In the genomic region with DNA sequence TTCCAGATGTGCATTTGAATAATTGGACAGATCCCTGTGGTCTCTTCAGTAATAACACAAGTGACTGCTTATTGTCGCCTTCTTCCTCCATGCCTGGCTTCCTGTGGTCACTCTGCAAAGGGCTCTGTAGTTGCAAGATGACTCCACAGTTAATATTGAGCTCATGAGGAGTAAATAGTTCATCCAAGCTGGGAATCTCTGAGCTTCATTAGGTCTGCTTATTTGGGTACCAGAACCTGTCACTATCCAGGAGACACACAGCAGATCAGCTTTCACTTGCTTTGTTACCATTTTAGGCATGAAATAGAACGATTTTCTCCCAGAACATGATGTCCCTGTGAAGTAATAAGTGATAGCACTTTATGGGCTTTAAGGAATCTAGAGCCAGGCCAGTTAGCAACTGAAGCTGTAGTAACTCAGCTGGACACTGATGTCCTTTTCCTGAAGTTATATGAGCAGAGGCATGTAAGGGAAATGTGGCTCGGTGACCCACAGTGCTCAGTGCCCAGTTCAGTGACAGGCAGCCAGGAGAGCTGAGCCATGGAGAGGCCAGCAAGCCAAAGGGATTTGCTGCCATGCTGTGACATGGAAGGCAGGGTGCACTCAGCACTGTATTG, we compare ENCODE assay signal across 10 cellular contexts. TPM values are rescaled to one million over a fixed set of nuclear protein-coding genes. Genes with fewer than 3 reads are reported as not detected.
DNase-seq lines count a peak whose midpoint lies in the region; ATAC-seq and TF ChIP-seq lines count a peak whose summit lies in the region.
"Had no signal": no experiment of that assay in that cellular context is flagged by ENCODE, and none has a peak within 500 bp of the region (broad histone marks: within the 10 kb centered on the region; RNA-seq: fewer than 3 reads in every experiment).

No MANE protein-coding gene starts in this region.

- TF ChIP-seq CTCF in GM23338 (conservative IDR thresholded peaks at IDR 0.05; ENCODE audit: low read depth in 2 of 2) (no peak), OCI-LY3 (IDR thresholded peaks at IDR 0.05; ENCODE audit: low read depth, low read length) (no peak)

- in situ Hi-C loops in G401 (cut with HindIII; ENCODE audit: low sequenced_read_pairs) = no loop called here

- H3K4me3 ChIP-seq in GM23338 (no peak overlapping the region), OCI-LY3 (ENCODE audit: low read length) (no peak overlapping the region), stomach smooth muscle (ENCODE audit: low read length in 2 of 2) (no peak overlapping the region)

- peaks cover 7% of the 10 kb centered on the region for H3K4me1 Mint-ChIP-seq in GM23338

- DNase-seq in GM23338 (ENCODE audit: low spot score) = no peak
- peak; percentile 65 for DNase-seq in kidney tubule cell (ENCODE audit: low spot score)
- no peak for DNase-seq in T-helper 2 cell
- no peak for DNase-seq in HT-29 (ENCODE audit: low spot score)
- no peak for DNase-seq in G401 (ENCODE audit: low spot score)
- DNase-seq: activated CD4-positive, CD25-positive, alpha-beta regulatory T cell treated with anti-CD3 and anti-CD28 coated beads, Interleukin-2, amount 50 U/mL, for 72 hours; activated T-cell treated with anti-CD3 and anti-CD28 coated beads for 4 hours had no signal

- H4K20me1 ChIP-seq in GM23338 (replicated peaks; ENCODE audit: insufficient read depth) (no peaks in the 10 kb centered on the region), OCI-LY3 (ENCODE audit: insufficient read depth, low read length) (no peaks in the 10 kb centered on the region)

- ATAC-seq in GM23338 = peak; percentile 69

- H3K4me1 ChIP-seq in GM23338 (ENCODE audit: insufficient read depth) = no peaks in the 10 kb centered on the region; the same call in 1 of the 2 replicates
- peaks cover 23% of the 10 kb centered on the region for H3K4me1 ChIP-seq in OCI-LY3 (ENCODE audit: low read length)
- peaks cover 9% of the 10 kb centered on the region for H3K4me1 ChIP-seq in stomach smooth muscle (ENCODE audit: control insufficient read depth, insufficient read depth, low read length)

- H3K9me3 ChIP-seq in OCI-LY3 (ENCODE audit: insufficient read depth, low read length) (no peaks in the 10 kb centered on the region), stomach smooth muscle (ENCODE audit: control insufficient read depth in 2 of 2, low read length in 2 of 2) (no peaks in the 10 kb centered on the region)

- H3K27ac ChIP-seq in GM23338 (ENCODE audit: low read depth) = no peak overlapping the region
- no peak overlapping the region for H3K27ac ChIP-seq in OCI-LY3 (ENCODE audit: low read length)
- H3K27ac ChIP-seq in stomach smooth muscle (ENCODE audit: low read length) = peak overlapping the region; percentile 72
- H3K27ac ChIP-seq: KMS-11 had no signal

- no peaks in the 10 kb centered on the region for H3F3A ChIP-seq in GM23338 (replicated peaks; ENCODE audit: low read depth)

- H3K27me3 Mint-ChIP-seq in GM23338 (ENCODE audit: insufficient read depth, low read depth, poor library complexity) = no peaks in the 10 kb centered on the region

- H3K27me3 ChIP-seq in GM23338 (ENCODE audit: insufficient read depth) = no peaks in the 10 kb centered on the region
- no peaks in the 10 kb centered on the region for H3K27me3 ChIP-seq in OCI-LY3 (ENCODE audit: low read depth, low read length)
- H3K27me3 ChIP-seq in stomach smooth muscle (ENCODE audit: control insufficient read depth in 1 of 2, insufficient read depth in 2 of 2, low read length in 2 of 2) = no peaks in the 10 kb centered on the region

- H3K27ac Mint-ChIP-seq in GM23338 = no peak overlapping the region

- H3K79me2 ChIP-seq in GM23338 (replicated peaks; ENCODE audit: insufficient read depth) = no peaks in the 10 kb centered on the region
- no peaks in the 10 kb centered on the region for H3K79me2 ChIP-seq in OCI-LY3 (ENCODE audit: low read length)

- H3K9ac ChIP-seq in OCI-LY3 (ENCODE audit: low read length) = no peak overlapping the region
- H3K9ac ChIP-seq in stomach smooth muscle (ENCODE audit: low read length in 2 of 2) = no peak overlapping the region
- H3K9ac ChIP-seq: KMS-11 had no signal

- H3K36me3 ChIP-seq in GM23338 (ENCODE audit: insufficient read depth) (no peaks in the 10 kb centered on the region), OCI-LY3 (replicated peaks; ENCODE audit: low read depth, low read length) (no peaks in the 10 kb centered on the region), stomach smooth muscle (ENCODE audit: control insufficient read depth in 2 of 2, insufficient read depth in 2 of 2, low read length in 2 of 2) (no peaks in the 10 kb centered on the region)

- H3K4me3 Mint-ChIP-seq in GM23338 = no peak overlapping the region

- peaks cover 2% of the 10 kb centered on the region; the same call in 1 of the 3 replicates for H3K36me3 Mint-ChIP-seq in GM23338 (ENCODE audit: low read depth)

- H3K9me2 ChIP-seq in GM23338 (ENCODE audit: insufficient read depth) = no peaks in the 10 kb centered on the region

- H3K9me3 Mint-ChIP-seq in GM23338 = peaks cover 3% of the 10 kb centered on the region; the same call in 1 of the 3 replicates

- H3K4me2 ChIP-seq in GM23338 = no peak overlapping the region
- no peak overlapping the region; the same call in 1 of the 2 replicates for H3K4me2 ChIP-seq in OCI-LY3 (ENCODE audit: low read length)
- H3K4me2 ChIP-seq: KMS-11 had no signal

- H2AFZ ChIP-seq in GM23338 (peak overlapping the region; percentile 43; the same call in 1 of the 2 replicates), OCI-LY3 (ENCODE audit: low read depth, low read length) (0 out of 2 replicates have a peak overlapping the region, but pooled peaks have one; percentile 5)

TF ChIP-seq in GM23338, 12 proteins besides CTCF, POLR2A, EP300 and RAD21:
- no peak for TF ChIP-seq STAT1 (IDR thresholded peaks at IDR 0.05; ENCODE audit: unreplicated experiment)

RNA-seq across cellular contexts. Expression of a gene that starts 50.1 kb away (rescaled TPM):
- 20.3 and 27.9 TPM in 2 replicates for total RNA-seq in GM23338 (2014; rRNA removed; shearing (Covaris generic))
- polyA plus RNA-seq in GM23338 (2016; fragmentation: Nextera tagmentation; extraction: Ambion mirVana) = 3.8 and 6.3 TPM in 2 replicates
- total RNA-seq in HT-29 (2014; rRNA removed; shearing (Covaris generic)) = 12.0 and 13.9 TPM in 2 replicates
- 8.8 and 8.9 TPM in 2 replicates for total RNA-seq in G401 (2014; rRNA removed; shearing (Covaris generic))
